ENCODE assay signal across 2 cellular contexts in genomic region chr1:2786329-2787162, GRCh38.
TF ChIP-seq lines count a peak whose summit lies in the region.

No MANE protein-coding gene starts in this region.

TF ChIP-seq in A549, 52 proteins besides CTCF, POLR2A, EP300 and RAD21 (continued from another document):
- TF ChIP-seq ATOH8 (CRISPR knock-in tag; IDR thresholded peaks at IDR 0.05; ENCODE audit: low read depth) (no peak), JUN (IDR thresholded peaks at IDR 0.05) (no peak), USF2 (IDR thresholded peaks at IDR 0.05) (no peak), KDM5A (IDR thresholded peaks at IDR 0.05) (no peak), TP53 (CRISPR knock-in tag; IDR thresholded peaks at IDR 0.05) (no peak)

TF ChIP-seq in endothelial cell of umbilical vein, 7 proteins besides CTCF, POLR2A, EP300 and RAD21 (continued from another document):
- no peak for TF ChIP-seq EZH2 (IDR thresholded peaks at IDR 0.05; ENCODE audit: borderline replicate concordance, low read depth, low read length, severe bottlenecking)
- no peak for TF ChIP-seq FOS (IDR thresholded peaks at IDR 0.05; ENCODE audit: borderline replicate concordance, insufficient read depth, low read length)
- no peak for TF ChIP-seq JUN (IDR thresholded peaks at IDR 0.05; ENCODE audit: borderline replicate concordance, insufficient read depth, insufficient read length, low read depth)
- no peak for TF ChIP-seq GATA2 (IDR thresholded peaks at IDR 0.05; ENCODE audit: insufficient read depth, insufficient read length, low read depth, low read length)
- no peak for TF ChIP-seq MYC (IDR thresholded peaks at IDR 0.05; ENCODE audit: low read depth, low read length)
